In the genomic region with DNA sequence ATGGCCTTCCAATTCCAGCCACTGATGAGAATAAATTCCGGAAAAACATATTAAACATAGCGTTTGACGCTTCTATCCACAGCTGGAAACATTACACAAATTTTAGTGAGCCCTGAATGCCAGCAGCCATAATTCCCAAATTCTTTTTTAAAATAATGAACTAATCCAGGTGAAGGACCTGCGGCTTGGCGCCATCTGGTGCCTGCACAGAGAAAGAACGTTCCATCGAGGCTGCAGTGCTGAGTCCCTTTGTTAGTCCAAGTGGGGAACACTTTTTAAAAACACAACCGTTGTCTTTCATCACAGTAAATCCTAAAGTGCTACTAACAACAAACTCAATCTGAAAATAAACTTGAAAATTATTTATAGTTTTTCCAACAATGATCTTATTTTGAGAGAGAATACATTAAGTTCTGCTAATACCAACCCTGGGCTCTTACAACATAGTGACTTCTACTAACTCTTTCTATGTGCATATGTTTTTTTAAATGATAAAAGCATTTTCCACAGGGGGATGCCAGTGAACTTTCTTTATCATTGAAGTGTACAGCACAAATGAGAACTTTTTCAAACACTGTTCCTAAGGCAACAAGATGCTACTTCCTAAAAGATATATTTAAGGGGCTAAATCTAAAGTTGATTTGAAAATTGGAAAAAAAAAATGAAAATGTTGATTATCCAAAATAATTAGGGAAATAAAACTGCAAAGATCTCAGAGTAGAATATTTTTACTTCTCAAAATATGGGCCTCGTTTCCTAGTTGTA, we compare ENCODE assay signal across 9 cellular contexts.
DNase-seq lines count a peak whose midpoint lies in the region; ATAC-seq and TF ChIP-seq lines count a peak whose summit lies in the region.
"Had no signal": no experiment of that assay in that cellular context is flagged by ENCODE, and none has a peak within 500 bp of the region (broad histone marks: within the 10 kb centered on the region; RNA-seq: fewer than 3 reads in every experiment).

No MANE protein-coding gene starts in this region.

- no peak overlapping the region for H2AFZ ChIP-seq in IMR-90 (replicated peaks; ENCODE audit: low read length, poor library complexity)

- peak; percentile 42 for TF ChIP-seq RAD21 in IMR-90 (IDR thresholded peaks at IDR 0.05; ENCODE audit: low read length)

- ATAC-seq in IMR-90 (ENCODE audit: low read depth), result peak; percentile 25; the same call in 1 of the 2 replicates

- H2BK15ac ChIP-seq in IMR-90 (ENCODE audit: low read depth, low read length), result no peak overlapping the region

- no peak overlapping the region for H2BK20ac ChIP-seq in IMR-90 (ENCODE audit: low read depth, low read length)

- H3K4me3 ChIP-seq in IMR-90 (ENCODE audit: insufficient read depth, low read depth, low read length), result no peak overlapping the region
- H3K4me3 ChIP-seq: skin epidermis had no signal

- H4K8ac ChIP-seq in IMR-90 (ENCODE audit: low read depth in 2 of 2, low read length in 2 of 2), result no peak overlapping the region

- DNase-seq in NCI-H2029 treated with DMSO at 0.1 percent for 48 hours (lab: John Stamatoyannopoulos, UW) (peak; percentile 17), NCI-H2029 (lab: John Stamatoyannopoulos, UW) (no peak), IMR-90 (peak; percentile 19), SW480 (ENCODE audit: low spot score) (peak; percentile 57), germinal center (ENCODE audit: low spot score) (peak; percentile 17), putamen (ENCODE audit: low spot score) (peak; percentile 15), SKM-1 (lab: John Stamatoyannopoulos, UW; ENCODE audit: unreplicated experiment) (no peak), NCI-H2227 (lab: John Stamatoyannopoulos, UW; ENCODE audit: unreplicated experiment) (no peak)

- H2BK5ac ChIP-seq in IMR-90 (ENCODE audit: low read depth, low read length, poor library complexity, severe bottlenecking), result no peak overlapping the region

- H3K4me2 ChIP-seq in IMR-90 (ENCODE audit: low read depth, low read length), result no peak overlapping the region

- H2AK5ac ChIP-seq in IMR-90 (ENCODE audit: low read depth, low read length), result no peak overlapping the region

- H4K91ac ChIP-seq in IMR-90 (ENCODE audit: insufficient read depth, low read depth, low read length), result no peak overlapping the region

- no peak overlapping the region for H3K23ac ChIP-seq in IMR-90 (ENCODE audit: low read depth, low read length)

- H3K9me3 ChIP-seq in IMR-90 (ENCODE audit: control insufficient read depth, insufficient read depth, low read length), result no peaks in the 10 kb centered on the region

- H3K27ac ChIP-seq in IMR-90 (ENCODE audit: insufficient read depth, low read length), result no peak overlapping the region
- H3K27ac ChIP-seq: skin epidermis had no signal

- no peak overlapping the region for H3K14ac ChIP-seq in IMR-90 (replicated peaks; ENCODE audit: low read depth, low read length)

- no peaks in the 10 kb centered on the region for H3K79me1 ChIP-seq in IMR-90 (ENCODE audit: low read depth in 1 of 2, low read length in 2 of 2)

- peaks cover 11% of the 10 kb centered on the region for H3K4me1 ChIP-seq in IMR-90 (ENCODE audit: control insufficient read depth, insufficient read depth, low read length)

- CTCF ChIA-PET in IMR-90 (lab: Yijun Ruan, JAX), result interaction anchor here (0.6 to 0.8 kb wide), 7 partner anchors 17 to 1477 kb away, joined by 3 to 10 read pairs (median 4); no protein-coding TSS in a partner anchor

- no TSS peak for BruUV-seq in IMR-90 (replicated peaks; lab: Mats Ljungman, UMichigan)

- no peak for TF ChIP-seq POLR2A in IMR-90 (IDR thresholded peaks at IDR 0.05; ENCODE audit: low read depth, low read length)

- dilution Hi-C loops in IMR-90 (cut with HindIII; ENCODE audit: low sequenced_read_pairs, unreplicated experiment), result no loop called here

- no peak overlapping the region for H3K9ac ChIP-seq in IMR-90 (ENCODE audit: low read depth, low read length)

- no peaks in the 10 kb centered on the region for H3K27me3 ChIP-seq in IMR-90 (ENCODE audit: control insufficient read depth, insufficient read depth, low read length)

- intact Hi-C loops in IMR-90 (cut with micrococcal nuclease), result loop anchor here (1.0 to 10.0 kb wide), 2 partner anchors 281 to 658 kb away; no protein-coding TSS in a partner anchor

- no peaks in the 10 kb centered on the region for H4K20me1 ChIP-seq in IMR-90 (ENCODE audit: insufficient read depth, low read length)

- no CpG with 5 or more reads among the region's 9 CpGs for WGBS in IMR-90 (ENCODE audit: extremely low coverage in 2 of 2, insufficient read length in 1 of 2), 2 experiments

- H4K5ac ChIP-seq in IMR-90 (ENCODE audit: low read depth, low read length), result no peak overlapping the region

- in situ Hi-C loops in IMR-90 (cut with MboI; ENCODE audit: low sequenced_read_pairs), result loop anchor here (10.0 kb wide), 1 partner anchor 659 kb away; the partner anchor contains the start of gene SHH

- H3K18ac ChIP-seq in IMR-90 (ENCODE audit: low read depth, low read length), result no peak overlapping the region

- H3K56ac ChIP-seq in IMR-90 (ENCODE audit: extremely low read depth, insufficient read depth, low read length), result no peak overlapping the region

- no peak overlapping the region for H3K4ac ChIP-seq in IMR-90 (ENCODE audit: low read depth, low read length)

- TF ChIP-seq CTCF in IMR-90 (conservative IDR thresholded peaks at IDR 0.05; ENCODE audit: low read depth, low read length), result peak; percentile 58

- POLR2A ChIA-PET in IMR-90 (lab: Charles Lee; ENCODE audit: unreplicated experiment), result no interaction called here

- H2BK120ac ChIP-seq in IMR-90 (ENCODE audit: low read depth, low read length), result no peak overlapping the region

- H3K36me3 ChIP-seq in IMR-90 (ENCODE audit: control insufficient read depth, insufficient read depth, low read length), result no peaks in the 10 kb centered on the region

- no peak overlapping the region for H2AK9ac ChIP-seq in IMR-90 (replicated peaks; ENCODE audit: low read depth, low read length, poor library complexity)

- peaks cover 10% of the 10 kb centered on the region for H3K9me1 ChIP-seq in IMR-90 (ENCODE audit: insufficient read depth, low read length)

TF ChIP-seq in IMR-90, 13 proteins besides CTCF, POLR2A, EP300 and RAD21:
- TF ChIP-seq SMC3 (IDR thresholded peaks at IDR 0.05; ENCODE audit: low read depth, low read length) (peak; percentile 52), CEBPB (IDR thresholded peaks at IDR 0.05; ENCODE audit: low read depth, low read length) (no peak)

Comparison
In these comparisons a context has a peak if more than half of its experiments do, and no peak if none do; other contexts are left out.
1. DNase-seq: peak in NCI-H2029 treated with DMSO at 0.1 percent for 48 hours (single experiment), IMR-90 (single experiment), SW480 (single experiment), germinal center (single experiment) and putamen (single experiment); none in NCI-H2029 (single experiment), SKM-1 (single experiment) and NCI-H2227 (single experiment).